Comparison of ENCODE assay signal across 14 cellular contexts in the genomic region with DNA sequence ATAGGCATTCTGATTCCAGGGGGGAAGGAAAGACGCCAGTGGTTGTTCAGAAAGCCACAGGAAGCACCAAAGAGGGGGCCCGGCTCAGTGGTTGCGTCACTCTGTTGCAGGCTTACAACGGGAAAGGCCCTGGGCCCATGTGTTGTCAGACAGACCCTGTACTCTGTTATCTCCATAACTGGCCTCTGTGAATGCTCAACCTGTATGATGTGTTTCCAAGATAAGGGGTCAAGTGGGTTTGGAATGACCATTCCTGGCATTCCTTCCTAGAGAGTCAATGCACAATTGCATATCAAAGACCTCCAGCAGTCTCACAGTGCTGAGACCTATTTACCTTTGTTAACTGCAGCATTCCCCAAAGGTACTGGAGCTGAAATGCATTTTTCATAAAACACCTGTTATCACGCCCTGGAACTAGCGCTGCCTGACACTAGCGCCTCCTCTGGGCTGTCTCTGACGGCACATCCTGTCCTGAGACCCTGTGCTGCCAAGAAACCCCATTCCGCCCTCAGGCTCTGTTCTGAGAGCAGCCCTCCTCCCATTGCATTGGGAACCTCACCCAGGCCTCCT. TPM values are rescaled to one million over a fixed set of nuclear protein-coding genes. Genes with fewer than 3 reads are reported as not detected.
A peak's percentile ranks its signal among the peaks of the same experiment; 100 is the strongest.
DNase-seq lines count a peak whose midpoint lies in the region; ATAC-seq and TF ChIP-seq lines count a peak whose summit lies in the region.
"Had no signal": no experiment of that assay in that cellular context is flagged by ENCODE, and none has a peak within 500 bp of the region (broad histone marks: within the 10 kb centered on the region; RNA-seq: fewer than 3 reads in every experiment).

No MANE protein-coding gene starts in this region.

- ATAC-seq in HG03025 (IDR thresholded peaks at IDR 0.05; ENCODE audit: low FRiP score, unreplicated experiment) = no peak

- intact Hi-C loops in esophagus muscularis mucosa (cut with DNase I) = loop anchor here (10.0 kb wide), 1 partner anchor 51 kb away; no protein-coding TSS in a partner anchor
- intact Hi-C loops in activated CD4-positive, alpha-beta memory T cell treated with anti-CD3 and anti-CD28 coated beads for 36 hours (cut with micrococcal nuclease) = no loop called here

- H3K27ac ChIP-seq in esophagus muscularis mucosa (replicated peaks in 1 of 4) = peak overlapping the region; percentile 84 to 85 (median 84)
- H3K27ac ChIP-seq: 22Rv1 had no signal

- no peaks in the 10 kb centered on the region for H3K36me3 Mint-ChIP-seq in activated CD4-positive, alpha-beta memory T cell treated with anti-CD3 and anti-CD28 coated beads for 36 hours

- no peaks in the 10 kb centered on the region for H3K27me3 Mint-ChIP-seq in activated CD4-positive, alpha-beta memory T cell treated with anti-CD3 and anti-CD28 coated beads for 36 hours

- peaks cover 24% of the 10 kb centered on the region for H3K4me1 Mint-ChIP-seq in activated CD4-positive, alpha-beta memory T cell treated with anti-CD3 and anti-CD28 coated beads for 36 hours (ENCODE audit: low read depth)

- no peak overlapping the region for H3K27ac Mint-ChIP-seq in activated CD4-positive, alpha-beta memory T cell treated with anti-CD3 and anti-CD28 coated beads for 36 hours

- no peaks in the 10 kb centered on the region for H3K36me3 ChIP-seq in esophagus muscularis mucosa

- H3K4me1 ChIP-seq in esophagus muscularis mucosa = peaks cover 36 to 56% (median 50%) of the 10 kb centered on the region in 4 donors

- no peaks in the 10 kb centered on the region for H3K27me3 ChIP-seq in esophagus muscularis mucosa

- H3K9me3 ChIP-seq in esophagus muscularis mucosa = no peaks in the 10 kb centered on the region

- no peak for TF ChIP-seq POLR2A in esophagus muscularis mucosa (IDR thresholded peaks at IDR 0.05; ENCODE audit: low read depth)

- CTCF ChIA-PET in activated CD4-positive, alpha-beta memory T cell treated with anti-CD3 and anti-CD28 coated beads for 36 hours (lab: Charles Lee) = no interaction called here

- no peaks in the 10 kb centered on the region for H3K9me3 Mint-ChIP-seq in activated CD4-positive, alpha-beta memory T cell treated with anti-CD3 and anti-CD28 coated beads for 36 hours

- H3K4me3 ChIP-seq in esophagus muscularis mucosa (no peak overlapping the region), retinal pigment epithelial cell (ENCODE audit: low read length) (no peak overlapping the region)

- DNase-seq in DMS 273 treated with DMSO at 0.1 percent for 48 hours (lab: John Stamatoyannopoulos, UW) = peak; percentile 84
- DNase-seq in DMS 273 (lab: John Stamatoyannopoulos, UW; ENCODE audit: unreplicated experiment) = no peak
- DNase-seq in NCI-H69 (lab: John Stamatoyannopoulos, UW) = peak; percentile 16
- no peak for DNase-seq in esophagus muscularis mucosa (ENCODE audit: extremely low spot score)
- DNase-seq in retinal pigment epithelial cell (ENCODE audit: low read depth) = no peak
- no peak for DNase-seq in activated CD4-positive, alpha-beta memory T cell treated with anti-CD3 and anti-CD28 coated beads for 36 hours
- DNase-seq in hypothalamus (lab: John Stamatoyannopoulos, UW) = no peak
- DNase-seq: activated CD4-positive, CD25-positive, alpha-beta regulatory T cell treated with anti-CD3 and anti-CD28 coated beads, Interleukin-2, amount 50 U/mL, for 72 hours; central memory CD4-positive, alpha-beta T cell; NCI-H2029; stimulated activated CD4-positive, alpha-beta T cell treated with anti-CD3 and anti-CD28 coated beads, Interleukin-4, amount 100 ng/mL, for 1 hour had no signal

- WGBS in esophagus muscularis mucosa = 72% methylated on average over 9 of the region's 9 CpGs

- no peak overlapping the region for H3K4me3 Mint-ChIP-seq in activated CD4-positive, alpha-beta memory T cell treated with anti-CD3 and anti-CD28 coated beads for 36 hours

- POLR2A ChIA-PET in activated CD4-positive, alpha-beta memory T cell treated with anti-CD3 and anti-CD28 coated beads for 36 hours (lab: Charles Lee) = no interaction called here

- no peak for TF ChIP-seq EP300 in esophagus muscularis mucosa (IDR thresholded peaks at IDR 0.05)

- no peak for TF ChIP-seq CTCF in esophagus muscularis mucosa (IDR thresholded peaks at IDR 0.05)
- TF ChIP-seq CTCF in retinal pigment epithelial cell (conservative IDR thresholded peaks at IDR 0.05; ENCODE audit: low read depth, low read length) = peak; percentile 41

RNA-seq across cellular contexts. Expression of gene LRRFIP1, which starts 13.2 kb away (rescaled TPM):
- total RNA-seq in esophagus muscularis mucosa = 100 to 1,000 TPM; 142 to 213 (median 191) TPM
- total RNA-seq in activated CD4-positive, alpha-beta memory T cell treated with anti-CD3 and anti-CD28 coated beads for 36 hours = 100 to 1,000 TPM; 238 to 240 TPM

RNA-seq across cellular contexts. Expression of gene RAB17, which starts 23.7 kb away (rescaled TPM):
- total RNA-seq in esophagus muscularis mucosa = 1 to 10 TPM in 2 of 4 donors, under 1 TPM in 2; 0.83 to 3.7 (median 1.4) TPM
- not detected for total RNA-seq in activated CD4-positive, alpha-beta memory T cell treated with anti-CD3 and anti-CD28 coated beads for 36 hours

RNA-seq across cellular contexts. Expression of gene PRLH, which starts 47.9 kb away (rescaled TPM):
- not detected for total RNA-seq in esophagus muscularis mucosa
- not detected for total RNA-seq in activated CD4-positive, alpha-beta memory T cell treated with anti-CD3 and anti-CD28 coated beads for 36 hours
- total RNA-seq: lung microvascular endothelial cell had no signal

Comparison
In these comparisons a context has a peak if more than half of its experiments do, and no peak if none do; other contexts are left out.
1. DNase-seq: peak in DMS 273 treated with DMSO at 0.1 percent for 48 hours (single experiment) and NCI-H69 (single experiment); none in DMS 273 (single experiment), esophagus muscularis mucosa (single experiment), retinal pigment epithelial cell (single experiment), activated CD4-positive, alpha-beta memory T cell treated with anti-CD3 and anti-CD28 coated beads for 36 hours (single experiment) and hypothalamus (0 of 51).